Comparison of ENCODE assay signal across 8 cellular contexts in the genomic region with DNA sequence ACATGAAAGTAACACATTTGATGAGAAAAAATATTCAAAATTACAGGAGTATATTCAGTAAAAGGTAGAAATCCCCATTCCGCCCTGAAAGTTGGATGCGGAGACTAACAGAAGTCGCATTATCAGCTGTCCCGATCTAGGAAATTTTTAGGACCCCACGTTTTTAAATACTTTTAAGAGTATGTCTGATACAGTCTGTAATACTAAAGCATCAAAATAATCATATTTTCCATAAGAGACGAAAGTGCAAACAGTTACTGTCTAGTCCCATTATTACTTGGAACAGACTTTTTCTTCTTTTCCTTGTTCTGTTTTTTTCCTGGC. TPM values are rescaled to one million over a fixed set of nuclear protein-coding genes. Genes with fewer than 3 reads are reported as not detected.
A peak's percentile ranks its signal among the peaks of the same experiment; 100 is the strongest.
DNase-seq lines count a peak whose midpoint lies in the region; ATAC-seq, FAIRE-seq and TF ChIP-seq lines count a peak whose summit lies in the region.

No MANE protein-coding gene starts in this region.

- peak overlapping the region; percentile 76 for H3K4me3 Mint-ChIP-seq in activated naive CD4-positive, alpha-beta T cell treated with anti-CD3 and anti-CD28 coated beads, Interleukin-2, amount 50 U/mL, for 24 hours
- H3K4me3 Mint-ChIP-seq in MCF 10A (ENCODE audit: unreplicated experiment) (peak overlapping the region; percentile 84), type B pancreatic cell (peak overlapping the region; percentile 94)

- no peaks in the 10 kb centered on the region for H3K79me1 ChIP-seq in mesendoderm (ENCODE audit: low read length)

- POLR2A ChIA-PET in MCF 10A (lab: Yijun Ruan, JAX): interaction anchor here (0.7 to 2.1 kb wide), 9 partner anchors 8 to 1080 kb away, joined by 3 to 9 read pairs (median 4); a partner anchor contains a TSS

- intact Hi-C loops in MCF 10A (cut with micrococcal nuclease): loop anchor here (10.0 kb wide), 2 partner anchors 163 to 333 kb away; a partner anchor contains a TSS

- H3K4ac ChIP-seq in mesendoderm (ENCODE audit: low read depth, low read length): no peak overlapping the region

- DNase-seq in activated naive CD4-positive, alpha-beta T cell (lab: John Stamatoyannopoulos, UW): no peak
- peak; percentile 14 for DNase-seq in MCF 10A (ENCODE audit: unreplicated experiment)
- DNase-seq in mesendoderm: no peak
- no peak for DNase-seq in type B pancreatic cell (ENCODE audit: extremely low spot score, unreplicated experiment)
- DNase-seq in globus pallidus (ENCODE audit: low spot score): no peak
- DNase-seq in small intestine: no peak

- H3K27me3 ChIP-seq in mesendoderm (ENCODE audit: insufficient read depth, low read length, poor library complexity) (peaks cover 5% of the 10 kb centered on the region), small intestine (ENCODE audit: control insufficient read depth in 2 of 2, insufficient read depth in 2 of 2, low read length in 2 of 2) (no peaks in the 10 kb centered on the region)

- H3K23ac ChIP-seq in mesendoderm (ENCODE audit: low read length): no peak overlapping the region

- no peak overlapping the region for H2BK120ac ChIP-seq in mesendoderm (ENCODE audit: low read depth, low read length)

- H4K5ac ChIP-seq in mesendoderm (ENCODE audit: low read length): no peak overlapping the region

- peaks cover 10% of the 10 kb centered on the region for H3K27me3 Mint-ChIP-seq in activated naive CD4-positive, alpha-beta T cell treated with anti-CD3 and anti-CD28 coated beads, Interleukin-2, amount 50 U/mL, for 24 hours
- H3K27me3 Mint-ChIP-seq in MCF 10A (ENCODE audit: insufficient read depth, unreplicated experiment) (no peaks in the 10 kb centered on the region), type B pancreatic cell (peaks cover 9% of the 10 kb centered on the region)

- H3K56ac ChIP-seq in mesendoderm (ENCODE audit: low read length): peak overlapping the region; percentile 69

- H3K4me2 ChIP-seq in mesendoderm (ENCODE audit: low read length): peak overlapping the region; percentile 31

- CTCF ChIA-PET in MCF 10A (lab: Yijun Ruan, JAX): interaction anchor here (0.6 to 2.0 kb wide), 4 partner anchors 52 to 623 kb away, joined by 3 to 7 read pairs (median 3); no protein-coding TSS in a partner anchor

- H3K4me1 Mint-ChIP-seq in activated naive CD4-positive, alpha-beta T cell treated with anti-CD3 and anti-CD28 coated beads, Interleukin-2, amount 50 U/mL, for 24 hours: peaks cover 11% of the 10 kb centered on the region
- H3K4me1 Mint-ChIP-seq in MCF 10A (ENCODE audit: insufficient read depth, unreplicated experiment): no peaks in the 10 kb centered on the region
- H3K4me1 Mint-ChIP-seq in type B pancreatic cell (ENCODE audit: unreplicated experiment): peaks cover 9% of the 10 kb centered on the region

- WGBS in mesendoderm (ENCODE audit: extremely low coverage, insufficient coverage, low lambda C conversion rate): no CpG with 5 or more reads among the region's 6 CpGs
- WGBS in small intestine, 3 donors: 41 to 56% (median 50%) methylated on average over 6 of the region's 6 CpGs

- no peak for FAIRE-seq in small intestine (lab: Jason Lieb, UNC)

- no peaks in the 10 kb centered on the region for H3K36me3 ChIP-seq in mesendoderm (ENCODE audit: control insufficient read depth, insufficient read depth, low read length)
- H3K36me3 ChIP-seq in small intestine (ENCODE audit: control insufficient read depth in 2 of 2, insufficient read depth in 2 of 2, low read length in 2 of 2): no peaks in the 10 kb centered on the region

- no peaks in the 10 kb centered on the region for H3K79me2 ChIP-seq in mesendoderm (ENCODE audit: control insufficient read depth, insufficient read depth, low read length)

- H2BK15ac ChIP-seq in mesendoderm (replicated peaks; ENCODE audit: low read depth): no peak overlapping the region

- H3K4me1 ChIP-seq in mesendoderm (ENCODE audit: control insufficient read depth, low read depth, low read length) (no peaks in the 10 kb centered on the region), small intestine (ENCODE audit: control insufficient read depth in 2 of 2, insufficient read depth in 1 of 2, low read depth in 1 of 2, low read length in 1 of 2) (no peaks in the 10 kb centered on the region)

- H3K4me3 ChIP-seq in mesendoderm (ENCODE audit: low read length) (no peak overlapping the region), small intestine (ENCODE audit: low read depth in 1 of 2, low read length in 2 of 2) (peak overlapping the region in 1 of 2 donors; percentile 57)

- ATAC-seq in GM19035 (IDR thresholded peaks at IDR 0.05; ENCODE audit: unreplicated experiment): no peak

- no peaks in the 10 kb centered on the region for H3K9me3 ChIP-seq in small intestine (ENCODE audit: control insufficient read depth, low read depth)

- H3K9me3 Mint-ChIP-seq in activated naive CD4-positive, alpha-beta T cell treated with anti-CD3 and anti-CD28 coated beads, Interleukin-2, amount 50 U/mL, for 24 hours: no peaks in the 10 kb centered on the region
- H3K9me3 Mint-ChIP-seq in MCF 10A (ENCODE audit: unreplicated experiment): no peaks in the 10 kb centered on the region
- H3K9me3 Mint-ChIP-seq in type B pancreatic cell: no peaks in the 10 kb centered on the region

- no peak overlapping the region for H3K18ac ChIP-seq in mesendoderm (ENCODE audit: low read length)

- no peak overlapping the region for H3K9ac ChIP-seq in mesendoderm (ENCODE audit: low read length)

- H3K27ac Mint-ChIP-seq in activated naive CD4-positive, alpha-beta T cell treated with anti-CD3 and anti-CD28 coated beads, Interleukin-2, amount 50 U/mL, for 24 hours: peak overlapping the region; percentile 81
- H3K27ac Mint-ChIP-seq in MCF 10A (ENCODE audit: low read depth, unreplicated experiment): peak overlapping the region; percentile 90
- H3K27ac Mint-ChIP-seq in type B pancreatic cell: peak overlapping the region; percentile 95

- BruUV-seq in MCF 10A (replicated peaks; lab: Mats Ljungman, UMichigan): no TSS peak

- no peak overlapping the region for H3K27ac ChIP-seq in mesendoderm (ENCODE audit: low read depth, low read length)
- peak overlapping the region in 1 of 2 donors; percentile 56 for H3K27ac ChIP-seq in small intestine (ENCODE audit: low read depth in 1 of 2, low read length in 1 of 2)

- no peak overlapping the region for H4K8ac ChIP-seq in mesendoderm (ENCODE audit: low read depth, low read length)

- no peak overlapping the region for H2AK5ac ChIP-seq in mesendoderm (ENCODE audit: low read length)

- no peak overlapping the region for H2BK5ac ChIP-seq in mesendoderm (ENCODE audit: low read length)

- no peaks in the 10 kb centered on the region for H3K36me3 Mint-ChIP-seq in activated naive CD4-positive, alpha-beta T cell treated with anti-CD3 and anti-CD28 coated beads, Interleukin-2, amount 50 U/mL, for 24 hours
- H3K36me3 Mint-ChIP-seq in MCF 10A (ENCODE audit: insufficient read depth, unreplicated experiment): no peaks in the 10 kb centered on the region
- H3K36me3 Mint-ChIP-seq in type B pancreatic cell: peaks cover 2% of the 10 kb centered on the region

- no peak for TF ChIP-seq CTCF in MCF 10A (IDR thresholded peaks at IDR 0.05; ENCODE audit: unreplicated experiment)
- TF ChIP-seq CTCF in type B pancreatic cell (conservative IDR thresholded peaks at IDR 0.05): no peak

RNA-seq across cellular contexts. Expression of a gene that starts 0.6 kb away (rescaled TPM):
- 46.4 and 52.1 TPM in 2 replicates for total RNA-seq in MCF 10A (2022)
- 3.4 TPM for polyA plus RNA-seq in mesendoderm (2013, experiment 1 of 2)
- 3.8 TPM for polyA plus RNA-seq in mesendoderm (2013, experiment 2 of 2)
- 42.7 and 95.2 TPM in 2 replicates for total RNA-seq in type B pancreatic cell (ENCODE audit: low replicate concordance)
- 1 to 10 TPM; 2.7 to 9.0 (median 2.9) TPM for polyA plus RNA-seq in small intestine
